ENCODE assay signal across 9 cellular contexts in genomic region chr1:1281533-1282321, GRCh38. TPM values are rescaled to one million over a fixed set of nuclear protein-coding genes. Genes with fewer than 3 reads are reported as not detected.
DNase-seq lines count a peak whose midpoint lies in the region; ATAC-seq and TF ChIP-seq lines count a peak whose summit lies in the region.
"Had no signal": no experiment of that assay in that cellular context is flagged by ENCODE, and none has a peak within 500 bp of the region (broad histone marks: within the 10 kb centered on the region; RNA-seq: fewer than 3 reads in every experiment).

No MANE protein-coding gene starts in this region.

- peak; percentile 27 for DNase-seq in activated naive CD4-positive, alpha-beta T cell treated with anti-CD3 and anti-CD28 coated beads for 36 hours
- no peak for DNase-seq in activated naive CD4-positive, alpha-beta T cell treated with Interleukin-2 at 50 U/mL for 16 hours
- no peak for DNase-seq in RWPE2 (ENCODE audit: low spot score)
- peak; percentile 77 to 83 for DNase-seq in heart right ventricle
- DNase-seq in stomach: peak; percentile 98
- no peak for DNase-seq in BE2C

- no peak for TF ChIP-seq EP300 in stomach (IDR thresholded peaks at IDR 0.05)

- no peaks in the 10 kb centered on the region for H3K4me1 Mint-ChIP-seq in activated naive CD4-positive, alpha-beta T cell treated with anti-CD3 and anti-CD28 coated beads for 36 hours (ENCODE audit: low read depth)

- no peaks in the 10 kb centered on the region for H3K4me1 ChIP-seq in RWPE2 (ENCODE audit: insufficient read depth, poor library complexity, severe bottlenecking)
- H3K4me1 ChIP-seq in heart right ventricle: peaks cover 0 to 11% (median 0%) of the 10 kb centered on the region in 9 donors
- H3K4me1 ChIP-seq in stomach: peaks cover 12 to 25% (median 17%) of the 10 kb centered on the region in 4 donors
- H3K4me1 ChIP-seq in BE2C: peaks cover 3% of the 10 kb centered on the region

- no peaks in the 10 kb centered on the region for H3K36me3 Mint-ChIP-seq in activated naive CD4-positive, alpha-beta T cell treated with anti-CD3 and anti-CD28 coated beads for 36 hours (ENCODE audit: low read depth)
- H3K36me3 Mint-ChIP-seq: CD4-positive, alpha-beta memory T cell had no signal

- no peaks in the 10 kb centered on the region for H3K9me3 Mint-ChIP-seq in activated naive CD4-positive, alpha-beta T cell treated with anti-CD3 and anti-CD28 coated beads for 36 hours
- H3K9me3 Mint-ChIP-seq: CD4-positive, alpha-beta memory T cell had no signal

- H3K27ac Mint-ChIP-seq in activated naive CD4-positive, alpha-beta T cell treated with anti-CD3 and anti-CD28 coated beads for 36 hours: no peak overlapping the region
- H3K27ac Mint-ChIP-seq: CD4-positive, alpha-beta memory T cell had no signal

- H3K27me3 Mint-ChIP-seq in activated naive CD4-positive, alpha-beta T cell treated with anti-CD3 and anti-CD28 coated beads for 36 hours (ENCODE audit: low read depth): no peaks in the 10 kb centered on the region

- CTCF ChIA-PET in activated naive CD4-positive, alpha-beta T cell treated with anti-CD3 and anti-CD28 coated beads for 36 hours (lab: Charles Lee): interaction anchor here (0.8 to 1.5 kb wide), 3 partner anchors 8 to 19 kb away, joined by 3 to 4 read pairs (median 3); partner anchors contain the start of gene UBE2J2

- no peak overlapping the region for H3K4me3 Mint-ChIP-seq in activated naive CD4-positive, alpha-beta T cell treated with anti-CD3 and anti-CD28 coated beads for 36 hours

- H3K9me3 ChIP-seq in RWPE2 (ENCODE audit: severe bottlenecking) (no peaks in the 10 kb centered on the region), heart right ventricle (no peaks in the 10 kb centered on the region), stomach (no peaks in the 10 kb centered on the region), BE2C (no peaks in the 10 kb centered on the region)

- intact Hi-C loops in activated naive CD4-positive, alpha-beta T cell treated with anti-CD3 and anti-CD28 coated beads for 36 hours (cut with micrococcal nuclease): no loop called here
- intact Hi-C loops in heart right ventricle (cut with DNase I) (no loop called here), stomach (cut with DNase I; ENCODE audit: low total_unique reads) (no loop called here)

- H3K27ac ChIP-seq in RWPE2 (ENCODE audit: poor library complexity, severe bottlenecking) (no peak overlapping the region), heart right ventricle (peak overlapping the region in 4 of 10 donors; percentile 4 to 46 (median 37)), stomach (peak overlapping the region; percentile 70 to 79 (median 77))

- TF ChIP-seq POLR2A in stomach (IDR thresholded peaks at IDR 0.05) (no peak), GM18505 (IDR thresholded peaks at IDR 0.05; ENCODE audit: borderline replicate concordance, extremely low read depth, insufficient read depth, insufficient read length) (no peak)

- H3K4me3 ChIP-seq in RWPE2 (ENCODE audit: severe bottlenecking) (no peak overlapping the region), heart right ventricle (no peak overlapping the region), stomach (no peak overlapping the region), BE2C (ENCODE audit: low read depth, low read length) (no peak overlapping the region)

- ATAC-seq in RWPE2 (ENCODE audit: low read depth) (peak; percentile 43; the same call in 2 of the 3 replicates), heart right ventricle (peak; percentile 62 to 95 (median 87)), GM19395 (IDR thresholded peaks at IDR 0.05; ENCODE audit: unreplicated experiment) (no peak), GM18505 (IDR thresholded peaks at IDR 0.05; ENCODE audit: unreplicated experiment) (no peak)

- no peaks in the 10 kb centered on the region for H3K36me3 ChIP-seq in RWPE2 (ENCODE audit: low read depth)
- no peaks in the 10 kb centered on the region for H3K36me3 ChIP-seq in heart right ventricle
- no peaks in the 10 kb centered on the region for H3K36me3 ChIP-seq in stomach
- H3K36me3 ChIP-seq in BE2C: no peaks in the 10 kb centered on the region

- WGBS in heart right ventricle, 2 donors: 31 to 45% methylated on average over 26 of the region's 26 CpGs
- WGBS in stomach, 5 donors: 22 to 52% (median 32%) methylated on average over 7 to 26 of the region's 26 CpGs

- TF ChIP-seq CTCF in RWPE2 (IDR thresholded peaks at IDR 0.05; ENCODE audit: poor library complexity, severe bottlenecking) (no peak), heart right ventricle (IDR thresholded peaks at IDR 0.05) (no peak), stomach (IDR thresholded peaks at IDR 0.05) (no peak), BE2C (IDR thresholded peaks at IDR 0.05; ENCODE audit: low read depth, low read length) (no peak)

- no peaks in the 10 kb centered on the region for H3K27me3 ChIP-seq in RWPE2 (ENCODE audit: insufficient read depth, poor library complexity, severe bottlenecking)
- H3K27me3 ChIP-seq in heart right ventricle: peaks cover 0 to 19% (median 16%) of the 10 kb centered on the region in 7 donors
- H3K27me3 ChIP-seq in stomach: peaks cover 0 to 24% (median 0%) of the 10 kb centered on the region in 3 donors
- H3K27me3 ChIP-seq in BE2C: no peaks in the 10 kb centered on the region

RNA-seq across cellular contexts. Expression of gene SCNN1D, which starts 1.5 kb away (rescaled TPM):
- 1 to 10 TPM; 5.6 to 7.6 TPM for total RNA-seq in activated naive CD4-positive, alpha-beta T cell treated with anti-CD3 and anti-CD28 coated beads for 36 hours
- total RNA-seq in heart right ventricle: 1 to 10 TPM; 1.0 to 5.4 (median 2.7) TPM
- polyA plus RNA-seq in heart right ventricle: 10 to 100 TPM in 1 of 2 donors, 1 to 10 TPM in 1; 1.0 to 22.5 TPM
- 1 to 10 TPM in 4 of 5 donors, under 1 TPM in 1; 0.43 to 7.6 (median 3.5) TPM for total RNA-seq in stomach
- 1 to 10 TPM; 4.7 to 6.1 (median 4.8) TPM for polyA plus RNA-seq in stomach
- 5.7 TPM for polyA plus RNA-seq in BE2C (2012; ENCODE audit: insufficient read depth, insufficient read length, low read depth)

RNA-seq across cellular contexts. Expression of gene UBE2J2, which starts 8.1 kb away (rescaled TPM):
- 10 to 100 TPM; 48.5 to 49.7 TPM for total RNA-seq in activated naive CD4-positive, alpha-beta T cell treated with anti-CD3 and anti-CD28 coated beads for 36 hours
- total RNA-seq in heart right ventricle (10 to 100 TPM; 23.5 to 41.9 (median 29.2) TPM), stomach (100 to 1,000 TPM in 1 of 5 donors, 10 to 100 TPM in 4; 14.0 to 252 (median 48.3) TPM)
- polyA plus RNA-seq in heart right ventricle (10 to 100 TPM; 43.8 to 44.1 TPM), stomach (10 to 100 TPM; 40.5 to 49.6 (median 44.8) TPM)
- 166 TPM for polyA plus RNA-seq in BE2C (2012; ENCODE audit: insufficient read depth, insufficient read length, low read depth)

RNA-seq across cellular contexts. Expression of gene ACAP3, which starts 26.0 kb away (rescaled TPM):
- 10 to 100 TPM; 24.1 to 25.3 TPM for total RNA-seq in activated naive CD4-positive, alpha-beta T cell treated with anti-CD3 and anti-CD28 coated beads for 36 hours
- total RNA-seq in heart right ventricle: 10 to 100 TPM; 24.1 to 60.0 (median 30.4) TPM
- polyA plus RNA-seq in heart right ventricle: 100 to 1,000 TPM in 1 of 2 donors, 10 to 100 TPM in 1; 22.2 to 152 TPM
- total RNA-seq in stomach: 100 to 1,000 TPM in 1 of 5 donors, 10 to 100 TPM in 4; 31.9 to 374 (median 77.0) TPM
- 10 to 100 TPM; 17.9 to 46.1 (median 43.0) TPM for polyA plus RNA-seq in stomach
- polyA plus RNA-seq in BE2C (2012; ENCODE audit: insufficient read depth, insufficient read length, low read depth): 526 TPM

RNA-seq across cellular contexts. Expression of gene PUSL1, which starts 26.7 kb away (rescaled TPM):
- 10 to 100 TPM; 17.0 to 17.6 TPM for total RNA-seq in activated naive CD4-positive, alpha-beta T cell treated with anti-CD3 and anti-CD28 coated beads for 36 hours
- total RNA-seq in heart right ventricle: 10 to 100 TPM in 3 of 10 donors, 1 to 10 TPM in 7; 5.6 to 11.9 (median 8.2) TPM
- polyA plus RNA-seq in heart right ventricle: 10 to 100 TPM; 16.0 to 17.8 TPM
- 10 to 100 TPM in 3 of 5 donors, 1 to 10 TPM in 1, not detected in 1; 5.9 to 64.9 (median 51.4) TPM for total RNA-seq in stomach
- polyA plus RNA-seq in stomach: 10 to 100 TPM; 15.2 to 25.5 (median 23.8) TPM
- polyA plus RNA-seq in BE2C (2012; ENCODE audit: insufficient read depth, insufficient read length, low read depth): 58.9 TPM

RNA-seq across cellular contexts. Expression of gene C1QTNF12, which starts 35.2 kb away (rescaled TPM):
- 1 to 10 TPM; 6.0 to 7.8 TPM for total RNA-seq in activated naive CD4-positive, alpha-beta T cell treated with anti-CD3 and anti-CD28 coated beads for 36 hours
- total RNA-seq in heart right ventricle: 1 to 10 TPM in 4 of 10 donors, under 1 TPM in 5, not detected in 1; 0.42 to 1.9 (median 0.90) TPM
- polyA plus RNA-seq in heart right ventricle: 1 to 10 TPM; 1.6 to 2.3 TPM
- total RNA-seq in stomach: 10 to 100 TPM in 2 of 5 donors, 1 to 10 TPM in 2, not detected in 1; 1.5 to 21.3 (median 6.4) TPM
- polyA plus RNA-seq in stomach: 1 to 10 TPM in 2 of 3 donors, not detected in 1; 1.6 to 3.2 TPM
- 8.4 TPM for polyA plus RNA-seq in BE2C (2012; ENCODE audit: insufficient read depth, insufficient read length, low read depth)

Comparison
In these comparisons a context has a peak if more than half of its experiments do, and no peak if none do; other contexts are left out.
1. DNase-seq: peak in activated naive CD4-positive, alpha-beta T cell treated with anti-CD3 and anti-CD28 coated beads for 36 hours (single experiment), heart right ventricle (2 of 2) and stomach (single experiment); none in activated naive CD4-positive, alpha-beta T cell treated with Interleukin-2 at 50 U/mL for 16 hours (single experiment), RWPE2 (single experiment) and BE2C (single experiment).
2. ATAC-seq: peak in RWPE2 (single experiment) and heart right ventricle (8 of 8); none in GM19395 (single experiment) and GM18505 (single experiment).